ENCODE assay signal across 19 cellular contexts in genomic region chr14:58793096-58793740, GRCh38.
"Had no signal": no experiment of that assay in that cellular context is flagged by ENCODE, and none has a peak within 500 bp of the region (broad histone marks: within the 10 kb centered on the region; RNA-seq: fewer than 3 reads in every experiment).

No MANE protein-coding gene starts in this region.

- DNase-seq: activated CD4-positive, alpha-beta memory T cell treated with anti-CD3 and anti-CD28 coated beads, Interleukin-2, amount 10 ng/mL, durations not matched to agents 7 days and 5 days; activated CD8-positive, alpha-beta memory T cell treated with anti-CD3 and anti-CD28 coated beads, Interleukin-2, amount 10 ng/mL, durations not matched to agents 7 days and 5 days; activated naive CD4-positive, alpha-beta T cell treated with Interleukin-2 at 50 U/mL for 16 hours; activated T-cell treated with anti-CD3 and anti-CD28 coated beads, Interleukin-2, amount 50 U/mL, for 1 hour; aorta; brain microvascular endothelial cell; effector CD4-positive, alpha-beta T cell; gastrocnemius medialis; head of caudate nucleus; kidney glomerular epithelial cell; left ventricle myocardium superior; naive thymus-derived CD4-positive, alpha-beta T cell; spleen; stimulated activated naive B cell treated with anti-CD40 and anti-IgM and Interleukin-4, amounts not matched to agents 10 μg/mL and 1 μg/mL and 100 μg/mL, for 72 hours; upper lobe of right lung had no signal

- H3K4me1 ChIP-seq: prostate gland, spleen, upper lobe of right lung had no signal

- H3K27ac ChIP-seq: brain microvascular endothelial cell, gastrocnemius medialis, prostate gland, spleen, upper lobe of right lung had no signal

- H3K4me3 ChIP-seq: gastrocnemius medialis, prostate gland, spleen, upper lobe of right lung had no signal

- FAIRE-seq: TTC549 had no signal

- ATAC-seq: activated CD8-positive, alpha-beta memory T cell treated with anti-CD3 and anti-CD28 coated beads, Interleukin-2, amount 10 ng/mL, durations not matched to agents 7 days and 5 days; activated T-helper 17 cell treated with anti-CD3 and anti-CD28 coated beads, Interleukin-2, amount 50 U/mL, for 72 hours; gastrocnemius medialis; naive thymus-derived CD4-positive, alpha-beta T cell; sciatic nerve; stimulated activated naive B cell treated with anti-CD40 and anti-IgM and Interleukin-4, amounts not matched to agents 10 μg/mL and 1 μg/mL and 100 μg/mL, for 72 hours; upper lobe of right lung had no signal

- H3K36me3 ChIP-seq: brain microvascular endothelial cell, gastrocnemius medialis, prostate gland, spleen, upper lobe of right lung had no signal

- H3K27me3 ChIP-seq: brain microvascular endothelial cell, gastrocnemius medialis, spleen, upper lobe of right lung had no signal

- H3K9me3 ChIP-seq: gastrocnemius medialis, prostate gland, spleen, upper lobe of right lung had no signal
